In genomic region chr11:123301696-123302400, GRCh38 we compare ENCODE assay signal across 8 cellular contexts.
DNase-seq lines count a peak whose midpoint lies in the region; ATAC-seq and TF ChIP-seq lines count a peak whose summit lies in the region.

No MANE protein-coding gene starts in this region.

- H3K27me3 ChIP-seq in left lung, result peaks cover 7 to 54% of the 10 kb centered on the region in 2 donors

- H3K9me3 ChIP-seq in left lung, result no peaks in the 10 kb centered on the region

- DNase-seq in D341Med (ENCODE audit: low spot score) (peak; percentile 92), cerebellar cortex (ENCODE audit: low spot score) (peak; percentile 60), left lung (peak; percentile 62 to 94), NK-92 (lab: John Stamatoyannopoulos, UW; ENCODE audit: unreplicated experiment) (no peak)
- peak; percentile 30 for DNase-seq in activated CD4-positive, CD25-positive, alpha-beta regulatory T cell treated with anti-CD3 and anti-CD28 coated beads, Interleukin-2, amount 50 U/mL, for 16 hours (ENCODE audit: low read depth, low spot score)
- DNase-seq in stimulated activated CD4-positive, alpha-beta T cell treated with anti-CD3 and anti-CD28 coated beads, Interleukin-2, amount 100 ng/mL, for 48 hours, result peak; percentile 73 to 81

- H3K36me3 ChIP-seq in left lung, result no peaks in the 10 kb centered on the region

- TF ChIP-seq CTCF in LNCAP (IDR thresholded peaks at IDR 0.05) (peak; percentile 93), left lung (IDR thresholded peaks at IDR 0.05) (peak; percentile 90 to 92)

- peak; percentile 65 for ATAC-seq in GM21619 (IDR thresholded peaks at IDR 0.05; ENCODE audit: unreplicated experiment)
- peak; percentile 94 for ATAC-seq in left lung

- intact Hi-C loops in left lung (cut with DNase I), result loop anchor here in 1 of 2 donors (5.0 kb wide), 1 partner anchor 180 kb away; no protein-coding TSS in a partner anchor

- peak overlapping the region; percentile 35 to 36 for H3K4me3 ChIP-seq in left lung

- peaks cover 8 to 23% of the 10 kb centered on the region in 2 donors for H3K4me1 ChIP-seq in left lung

- H3K27ac ChIP-seq in left lung, result no peak overlapping the region
